ENCODE assay signal across 9 cellular contexts in genomic region chr15:96333194-96334016, GRCh38. TPM values are rescaled to one million over a fixed set of nuclear protein-coding genes. Genes with fewer than 3 reads are reported as not detected.
DNase-seq lines count a peak whose midpoint lies in the region; ATAC-seq and TF ChIP-seq lines count a peak whose summit lies in the region.
"Had no signal": no experiment of that assay in that cellular context is flagged by ENCODE, and none has a peak within 500 bp of the region (broad histone marks: within the 10 kb centered on the region; RNA-seq: fewer than 3 reads in every experiment).

No MANE protein-coding gene starts in this region.

- intact Hi-C loops in head of caudate nucleus (cut with DNase I) = no loop called here

- peaks cover 0 to 8% (median 0%) of the 10 kb centered on the region in 3 donors for H3K36me3 Mint-ChIP-seq in immature natural killer cell
- H3K36me3 Mint-ChIP-seq in stimulated activated naive B cell treated with anti-CD40 and anti-IgM and Interleukin-4, amounts not matched to agents 10 μg/mL and 1 μg/mL and 100 μg/mL, for 72 hours = peaks cover 3 to 9% of the 10 kb centered on the region in 2 donors

- peaks cover 22% of the 10 kb centered on the region for H3K36me3 ChIP-seq in BJ (ENCODE audit: control insufficient read depth, insufficient read depth, low read length)

- peaks cover 10 to 39% (median 16%) of the 10 kb centered on the region in 6 donors for H3K9me3 Mint-ChIP-seq in immature natural killer cell
- peaks cover 0 to 5% of the 10 kb centered on the region in 2 donors for H3K9me3 Mint-ChIP-seq in stimulated activated naive B cell treated with anti-CD40 and anti-IgM and Interleukin-4, amounts not matched to agents 10 μg/mL and 1 μg/mL and 100 μg/mL, for 72 hours

- no peak overlapping the region for H3K27ac Mint-ChIP-seq in immature natural killer cell
- peak overlapping the region; percentile 86 for H3K27ac Mint-ChIP-seq in stimulated activated naive B cell treated with anti-CD40 and anti-IgM and Interleukin-4, amounts not matched to agents 10 μg/mL and 1 μg/mL and 100 μg/mL, for 72 hours

- peak overlapping the region; percentile 71 to 87 (median 81) for H3K4me3 Mint-ChIP-seq in immature natural killer cell
- H3K4me3 Mint-ChIP-seq in stimulated activated naive B cell treated with anti-CD40 and anti-IgM and Interleukin-4, amounts not matched to agents 10 μg/mL and 1 μg/mL and 100 μg/mL, for 72 hours = peak overlapping the region; percentile 47 to 67

- peaks cover 60 to 67% (median 66%) of the 10 kb centered on the region in 3 donors for H3K27me3 Mint-ChIP-seq in immature natural killer cell (ENCODE audit: low read depth in 3 of 3)
- peaks cover 72 to 85% of the 10 kb centered on the region in 2 donors for H3K27me3 Mint-ChIP-seq in stimulated activated naive B cell treated with anti-CD40 and anti-IgM and Interleukin-4, amounts not matched to agents 10 μg/mL and 1 μg/mL and 100 μg/mL, for 72 hours

- no peaks in the 10 kb centered on the region for H3K27me3 ChIP-seq in BJ (ENCODE audit: control insufficient read depth, insufficient read depth, low read length)

- H3K4me1 Mint-ChIP-seq in immature natural killer cell = peaks cover 29 to 38% of the 10 kb centered on the region in 2 donors
- H3K4me1 Mint-ChIP-seq in stimulated activated naive B cell treated with anti-CD40 and anti-IgM and Interleukin-4, amounts not matched to agents 10 μg/mL and 1 μg/mL and 100 μg/mL, for 72 hours = peaks cover 10 to 23% of the 10 kb centered on the region in 2 donors

- no peak for TF ChIP-seq CTCF in BJ (IDR thresholded peaks at IDR 0.05; ENCODE audit: insufficient read depth, low read depth, low read length)
- TF ChIP-seq CTCF in astrocyte of the spinal cord (IDR thresholded peaks at IDR 0.05; ENCODE audit: low read depth, low read length) = no peak

- no peak for ATAC-seq in stimulated activated naive B cell treated with anti-CD40 and anti-IgM and Interleukin-4, amounts not matched to agents 10 μg/mL and 1 μg/mL and 100 μg/mL, for 72 hours (replicated peaks)

- POLR2A ChIA-PET in BJ (lab: Charles Lee) = no interaction called here

- CTCF ChIA-PET in BJ (lab: Yijun Ruan, JAX) = no interaction called here

- H3K4me3 ChIP-seq in BJ (ENCODE audit: low read depth, low read length) = peak overlapping the region; percentile 66
- peak overlapping the region; percentile 99 for H3K4me3 ChIP-seq in astrocyte of the spinal cord (ENCODE audit: low read depth, low read length)

- in situ Hi-C loops in astrocyte of the spinal cord (cut with HindIII; ENCODE audit: low sequenced_read_pairs) = loop anchor here (25.0 kb wide), 1 partner anchor 1046 kb away; no protein-coding TSS in a partner anchor

- DNase-seq in BJ (ENCODE audit: low read depth) (no peak), HT1080 (ENCODE audit: low read depth) (peak; percentile 29), astrocyte of the spinal cord (ENCODE audit: low read depth, low spot score) (peak; percentile 56), immature natural killer cell (no peak), NCI-H1048 (lab: John Stamatoyannopoulos, UW) (no peak), head of caudate nucleus (no peak), iPS-NIHi7 (ENCODE audit: extremely low spot score) (no peak)
- no peak for DNase-seq in stimulated activated naive B cell treated with anti-CD40 and anti-IgM and Interleukin-4, amounts not matched to agents 10 μg/mL and 1 μg/mL and 100 μg/mL, for 72 hours

RNA-seq across cellular contexts. Expression of gene NR2F2, which starts 2.9 kb away (rescaled TPM):
- polyA plus RNA-seq in BJ (2011; rRNA removed) (47.0 and 50.0 TPM in 2 replicates), immature natural killer cell (not detected)
- 54.5 and 63.5 TPM in 2 replicates for polyA minus RNA-seq in BJ (2011; rRNA and poly(A)+ RNA removed)
- total RNA-seq in HT1080 (2014; rRNA removed; shearing (Covaris generic)) = 11.4 and 27.9 TPM in 2 replicates
- 50.5 and 59.0 TPM in 2 replicates for polyA plus RNA-seq in HT1080 (2015; cell fraction: cytosol; rRNA removed)
- 54.7 and 54.8 TPM in 2 replicates for polyA plus RNA-seq in HT1080 (2015; cell fraction: nucleus; rRNA removed)
- total RNA-seq: mononuclear cell had no signal

Comparison
In these comparisons a context has a peak if more than half of its experiments do, and no peak if none do; other contexts are left out.
1. DNase-seq: peak in HT1080 (single experiment) and astrocyte of the spinal cord (single experiment); none in BJ (single experiment), immature natural killer cell (0 of 3), stimulated activated naive B cell treated with anti-CD40 and anti-IgM and Interleukin-4, amounts not matched to agents 10 μg/mL and 1 μg/mL and 100 μg/mL, for 72 hours (single experiment), NCI-H1048 (single experiment), head of caudate nucleus (0 of 42) and iPS-NIHi7 (single experiment).
2. RNA of gene NR2F2, which starts 2.9 kb away (polyA plus RNA-seq): 47.0 to 50.0 TPM in BJ; not detected in immature natural killer cell; every median in the first group is over 10 times any median in the second.